8 cellular contexts compared by ENCODE assay signal in genomic region chr20:31691646-31692275, GRCh38. TPM values are rescaled to one million over a fixed set of nuclear protein-coding genes. Genes with fewer than 3 reads are reported as not detected.
DNase-seq lines count a peak whose midpoint lies in the region; ATAC-seq, FAIRE-seq and TF ChIP-seq lines count a peak whose summit lies in the region.

No MANE protein-coding gene starts in this region.

- no peak for TF ChIP-seq CTCF in DND-41 (IDR thresholded peaks at IDR 0.05; ENCODE audit: borderline replicate concordance, extremely low read depth, low read length, poor library complexity, severe bottlenecking)

- no peaks in the 10 kb centered on the region for H3K79me1 ChIP-seq in mesenchymal stem cell (replicated peaks; ENCODE audit: low read length, poor library complexity, severe bottlenecking)

- H2BK15ac ChIP-seq in mesenchymal stem cell (ENCODE audit: low read depth, poor library complexity, severe bottlenecking) = no peak overlapping the region

- ATAC-seq in DND-41 (ENCODE audit: insufficient read depth, low read depth) (0 out of 3 replicates have a peak, but pooled peaks have one; percentile 8), GM21723 (IDR thresholded peaks at IDR 0.05; ENCODE audit: unreplicated experiment) (peak; percentile 52), SK-N-SH treated with all-trans-retinoic acid at 6 μM for 48 hours (peak; percentile 28; the same call in 2 of the 3 replicates), left colon (no peak)

- H3K4me3 ChIP-seq in DND-41 (ENCODE audit: low read depth in 1 of 2, low read length in 2 of 2) = no peak overlapping the region
- H3K4me3 ChIP-seq in mesenchymal stem cell (ENCODE audit: insufficient read depth in 1 of 2, low read depth in 1 of 2, low read length in 2 of 2) = no peak overlapping the region

- H3K14ac ChIP-seq in mesenchymal stem cell (ENCODE audit: low read length in 2 of 2) = no peak overlapping the region

- WGBS in mesenchymal stem cell = 75% methylated on average over 1 of the region's 1 CpG

- peak overlapping the region; percentile 33 for H2AK5ac ChIP-seq in mesenchymal stem cell (ENCODE audit: low read length, severe bottlenecking)

- intact Hi-C loops in posterior vena cava (cut with DNase I) (no loop called here), left colon (cut with DNase I, micrococcal nuclease) (no loop called here)

- H3K4me2 ChIP-seq in DND-41 (ENCODE audit: insufficient read depth, low read length) (0 out of 2 replicates have a peak overlapping the region, but pooled peaks have one; percentile 9), mesenchymal stem cell (ENCODE audit: low read length, poor library complexity, severe bottlenecking) (no peak overlapping the region)

- H2BK120ac ChIP-seq in mesenchymal stem cell (ENCODE audit: low read depth, low read length) = no peak overlapping the region

- peak overlapping the region in 1 of 2 experiments; percentile 4 for H3K18ac ChIP-seq in mesenchymal stem cell (ENCODE audit: low read depth in 1 of 2, low read length in 2 of 2)

- H4K8ac ChIP-seq in mesenchymal stem cell (ENCODE audit: low read length) = no peak overlapping the region

- H3K36me3 ChIP-seq in DND-41 (ENCODE audit: insufficient read depth, low read length) (peaks cover 92% of the 10 kb centered on the region), mesenchymal stem cell (ENCODE audit: control insufficient read depth in 1 of 2, insufficient read depth in 2 of 2, low read depth in 1 of 2, low read length in 2 of 2) (peaks cover 53 to 80% of the 10 kb centered on the region in 2 experiments)

- H2BK5ac ChIP-seq in mesenchymal stem cell (ENCODE audit: low read depth, low read length, poor library complexity, severe bottlenecking) = no peak overlapping the region

- H3K9ac ChIP-seq in DND-41 (ENCODE audit: low read depth, low read length) (peak overlapping the region; percentile 7; the same call in 1 of the 2 replicates), mesenchymal stem cell (ENCODE audit: low read length) (peak overlapping the region; percentile 36)

- no peak overlapping the region for H4K91ac ChIP-seq in mesenchymal stem cell (ENCODE audit: low read length)

- DNase-seq in DND-41 (no peak), mesenchymal stem cell (no peak), RCC 7860 (ENCODE audit: low spot score) (no peak), posterior vena cava (ENCODE audit: low spot score) (no peak), activated T-cell treated with anti-CD3 and anti-CD28 coated beads for 4 hours (no peak), left colon (no peak)

- peaks cover 100% of the 10 kb centered on the region for H3K79me2 ChIP-seq in DND-41 (ENCODE audit: insufficient read depth, low read length)

- H3K23ac ChIP-seq in mesenchymal stem cell (ENCODE audit: low read length in 2 of 2) = peak overlapping the region in 1 of 2 experiments; percentile 75

- H3K27ac ChIP-seq in DND-41 (ENCODE audit: low read length) (peak overlapping the region; percentile 64), mesenchymal stem cell (ENCODE audit: low read length, poor library complexity, severe bottlenecking) (peak overlapping the region; percentile 72)

- H2AFZ ChIP-seq in DND-41 (ENCODE audit: low read depth, low read length) = no peak overlapping the region
- no peak overlapping the region for H2AFZ ChIP-seq in mesenchymal stem cell (ENCODE audit: low read depth, low read length)

- peak overlapping the region in 1 of 2 experiments; percentile 9 for H3K4ac ChIP-seq in mesenchymal stem cell (ENCODE audit: low read depth in 1 of 2, low read length in 2 of 2)

- H3K27me3 ChIP-seq in DND-41 (ENCODE audit: insufficient read depth, low read length, poor library complexity) = no peaks in the 10 kb centered on the region
- H3K27me3 ChIP-seq in mesenchymal stem cell (ENCODE audit: control insufficient read depth in 1 of 2, insufficient read depth in 1 of 2, low read length in 2 of 2) = no peaks in the 10 kb centered on the region

- H3K9me3 ChIP-seq in DND-41 (ENCODE audit: insufficient read depth, low read length, severe bottlenecking) (no peaks in the 10 kb centered on the region), mesenchymal stem cell (ENCODE audit: control insufficient read depth, low read length) (no peaks in the 10 kb centered on the region)

- FAIRE-seq in RCC 7860 (lab: Jason Lieb, UNC) = no peak

- peaks cover 42% of the 10 kb centered on the region for H4K20me1 ChIP-seq in DND-41 (ENCODE audit: insufficient read depth, low read length)

- H3K4me1 ChIP-seq in DND-41 (ENCODE audit: insufficient read depth, low read length) (peaks cover 94% of the 10 kb centered on the region), mesenchymal stem cell (ENCODE audit: control insufficient read depth, insufficient read depth, low read depth, low read length) (peaks cover 36% of the 10 kb centered on the region)

- peak overlapping the region in 1 of 2 experiments; percentile 29 for H2BK12ac ChIP-seq in mesenchymal stem cell (ENCODE audit: low read length in 2 of 2)

TF ChIP-seq in SK-N-SH treated with all-trans-retinoic acid at 6 μM for 48 hours, 23 proteins besides CTCF, POLR2A, EP300 and RAD21 (continues in another document):
- TF ChIP-seq, protein P1, sequence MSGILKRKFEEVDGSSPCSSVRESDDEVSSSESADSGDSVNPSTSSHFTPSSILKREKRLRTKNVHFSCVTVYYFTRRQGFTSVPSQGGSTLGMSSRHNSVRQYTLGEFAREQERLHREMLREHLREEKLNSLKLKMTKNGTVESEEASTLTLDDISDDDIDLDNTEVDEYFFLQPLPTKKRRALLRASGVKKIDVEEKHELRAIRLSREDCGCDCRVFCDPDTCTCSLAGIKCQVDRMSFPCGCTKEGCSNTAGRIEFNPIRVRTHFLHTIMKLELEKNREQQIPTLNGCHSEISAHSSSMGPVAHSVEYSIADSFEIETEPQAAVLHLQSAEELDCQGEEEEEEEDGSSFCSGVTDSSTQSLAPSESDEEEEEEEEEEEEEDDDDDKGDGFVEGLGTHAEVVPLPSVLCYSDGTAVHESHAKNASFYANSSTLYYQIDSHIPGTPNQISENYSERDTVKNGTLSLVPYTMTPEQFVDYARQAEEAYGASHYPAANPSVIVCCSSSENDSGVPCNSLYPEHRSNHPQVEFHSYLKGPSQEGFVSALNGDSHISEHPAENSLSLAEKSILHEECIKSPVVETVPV (CRISPR knock-in tag; IDR thresholded peaks at IDR 0.05) = no peak
- TF ChIP-seq PPARA (CRISPR knock-in tag; IDR thresholded peaks at IDR 0.05; ENCODE audit: borderline replicate concordance) (no peak), ISL1 (CRISPR knock-in tag; IDR thresholded peaks at IDR 0.05) (no peak), PATZ1 (CRISPR knock-in tag; IDR thresholded peaks at IDR 0.05; ENCODE audit: borderline replicate concordance) (no peak), ZC3H10 (CRISPR knock-in tag; IDR thresholded peaks at IDR 0.05) (no peak), ZNF70 (CRISPR knock-in tag; IDR thresholded peaks at IDR 0.05) (no peak), CSDC2 (CRISPR knock-in tag; IDR thresholded peaks at IDR 0.05) (no peak), TOX (CRISPR knock-in tag; IDR thresholded peaks at IDR 0.05; ENCODE audit: borderline replicate concordance) (no peak), ZNF565 (CRISPR knock-in tag; conservative IDR thresholded peaks at IDR 0.05; ENCODE audit: low read depth) (no peak), ESRRG (CRISPR knock-in tag; IDR thresholded peaks at IDR 0.05) (no peak), ARNTL (CRISPR knock-in tag; IDR thresholded peaks at IDR 0.05; ENCODE audit: borderline replicate concordance, low read depth) (no peak)

RNA-seq across cellular contexts. Expression of gene BCL2L1, which starts 30.9 kb away (rescaled TPM):
- 116 TPM for polyA plus RNA-seq in mesenchymal stem cell (2013, experiment 1 of 2)
- polyA plus RNA-seq in mesenchymal stem cell (2013, experiment 2 of 2) = 114 TPM
- total RNA-seq in posterior vena cava = 10 to 100 TPM; 65.4 to 76.0 TPM
- total RNA-seq in left colon = 10 to 100 TPM; 84.8 to 89.0 TPM

RNA-seq across cellular contexts. Expression of gene TPX2, which starts 47.3 kb away (rescaled TPM):
- 20.9 TPM for polyA plus RNA-seq in mesenchymal stem cell (2013, experiment 1 of 2)
- 21.1 TPM for polyA plus RNA-seq in mesenchymal stem cell (2013, experiment 2 of 2)
- total RNA-seq in posterior vena cava = under 1 TPM; 0.76 to 0.88 TPM
- 10 to 100 TPM in 1 of 2 donors, 1 to 10 TPM in 1; 7.4 to 15.8 TPM for total RNA-seq in left colon

RNA-seq across cellular contexts. Expression of gene COX4I2, which starts 54.0 kb away (rescaled TPM):
- polyA plus RNA-seq in mesenchymal stem cell (2013, experiment 1 of 2) = not detected
- polyA plus RNA-seq in mesenchymal stem cell (2013, experiment 2 of 2) = not detected
- total RNA-seq in posterior vena cava = 1 to 10 TPM; 2.5 to 6.5 TPM
- under 1 TPM in 1 of 2 donors, not detected in 1; 0.67 TPM for total RNA-seq in left colon

Comparison
In these comparisons a context has a peak if more than half of its experiments do, and no peak if none do; other contexts are left out.
1. RNA of gene TPX2, which starts 47.3 kb away (total RNA-seq): 7.4 to 15.8 TPM in left colon; 0.76 to 0.88 TPM in posterior vena cava; every median in the first group is over 4 times any median in the second.